In the genomic region with DNA sequence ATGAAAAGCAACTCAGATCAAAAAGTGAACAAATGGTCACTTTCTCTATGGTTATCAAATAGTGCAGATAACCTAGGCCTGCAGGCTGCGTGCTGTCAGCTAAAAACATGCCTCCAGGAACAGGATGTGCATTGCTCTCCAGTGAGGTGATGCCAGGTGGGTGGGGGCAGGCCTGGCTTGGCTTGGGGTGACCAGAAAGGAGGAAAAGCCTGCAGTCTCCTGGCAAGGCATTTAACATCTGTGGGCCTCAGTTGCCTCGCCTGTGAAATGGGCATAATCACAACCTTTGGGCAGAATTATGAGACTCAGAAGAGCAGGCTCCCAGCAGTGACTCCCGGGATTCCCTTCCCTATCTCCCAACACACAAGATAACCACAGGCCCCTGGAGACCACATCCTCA, we compare ENCODE assay signal across 17 cellular contexts.
DNase-seq lines count a peak whose midpoint lies in the region; ATAC-seq, FAIRE-seq and TF ChIP-seq lines count a peak whose summit lies in the region.
"Had no signal": no experiment of that assay in that cellular context is flagged by ENCODE, and none has a peak within 500 bp of the region (broad histone marks: within the 10 kb centered on the region; RNA-seq: fewer than 3 reads in every experiment).

No MANE protein-coding gene starts in this region.

- H3K36me3 ChIP-seq in bronchial epithelial cell (ENCODE audit: control insufficient read depth, insufficient read depth, low read length) (no peaks in the 10 kb centered on the region), upper lobe of right lung (no peaks in the 10 kb centered on the region)
- H3K36me3 ChIP-seq: SJSA1 had no signal

- TF ChIP-seq CTCF in bronchial epithelial cell (IDR thresholded peaks at IDR 0.05; ENCODE audit: insufficient read depth, low read length, severe bottlenecking) (no peak), upper lobe of right lung (IDR thresholded peaks at IDR 0.05) (no peak)

- FAIRE-seq in bronchial epithelial cell (lab: Jason Lieb, UNC), result no peak
- FAIRE-seq: G401.6 had no signal

- H3K27ac ChIP-seq in upper lobe of right lung, result no peak overlapping the region
- H3K27ac ChIP-seq: PC-9, SJSA1 had no signal

- ATAC-seq in left lobe of liver (no peak), upper lobe of right lung (no peak)

- H3K9me3 ChIP-seq in upper lobe of right lung, result no peaks in the 10 kb centered on the region

- H3K4me1 ChIP-seq in upper lobe of right lung, result no peaks in the 10 kb centered on the region
- H3K4me1 ChIP-seq: SJSA1 had no signal

- intact Hi-C loops in upper lobe of right lung (cut with DNase I), result no loop called here

- DNase-seq in activated effector memory CD4-positive, alpha-beta T cell treated with anti-CD3 and anti-CD28 coated beads, Interleukin-2, amount 50 U/mL, for 16 hours, result peak; percentile 57
- DNase-seq in activated effector memory CD4-positive, alpha-beta T cell treated with Interleukin-2 at 50 U/mL for 16 hours, result no peak
- DNase-seq in bronchial epithelial cell (ENCODE audit: low read depth) (peak; percentile 43), left lobe of liver (ENCODE audit: low spot score) (peak; percentile 39), upper lobe of right lung (peak; percentile 48), NCI-H1436 treated with DMSO at 0.1 percent for 48 hours (lab: John Stamatoyannopoulos, UW) (no peak), HUDEP-2 (lab: John Stamatoyannopoulos, UW; ENCODE audit: unreplicated experiment in 76 of 76) (no peak)
- no peak for DNase-seq in stimulated activated CD4-positive, alpha-beta T cell treated with anti-CD3 and anti-CD28 coated beads, Interleukin-4, amount 100 ng/mL, for 1 hour
- DNase-seq: DMS79 treated with DMSO at 0.1 percent for 48 hours, KG1, MV-4-11, NCI-H187 treated with DMSO at 0.1 percent for 48 hours, NCI-H345, NCI-H524 treated with DMSO at 0.1 percent for 48 hours, PC-9 had no signal

- H3K4me3 ChIP-seq in bronchial epithelial cell (ENCODE audit: low read depth, low read length) (no peak overlapping the region), upper lobe of right lung (no peak overlapping the region)
- H3K4me3 ChIP-seq: PC-9, SJSA1 had no signal

- H3K27me3 ChIP-seq in bronchial epithelial cell (ENCODE audit: control insufficient read depth, insufficient read depth, low read length) (no peaks in the 10 kb centered on the region), upper lobe of right lung (no peaks in the 10 kb centered on the region)
- H3K27me3 ChIP-seq: SJSA1 had no signal

Comparison
In these comparisons a context has a peak if more than half of its experiments do, and no peak if none do; other contexts are left out.
1. DNase-seq: peak in activated effector memory CD4-positive, alpha-beta T cell treated with anti-CD3 and anti-CD28 coated beads, Interleukin-2, amount 50 U/mL, for 16 hours (single experiment), bronchial epithelial cell (single experiment), left lobe of liver (single experiment) and upper lobe of right lung (single experiment); none in activated effector memory CD4-positive, alpha-beta T cell treated with Interleukin-2 at 50 U/mL for 16 hours (single experiment), stimulated activated CD4-positive, alpha-beta T cell treated with anti-CD3 and anti-CD28 coated beads, Interleukin-4, amount 100 ng/mL, for 1 hour (single experiment), NCI-H1436 treated with DMSO at 0.1 percent for 48 hours (single experiment) and HUDEP-2 (0 of 76).